ENCODE assay signal across 8 cellular contexts in the genomic region with DNA sequence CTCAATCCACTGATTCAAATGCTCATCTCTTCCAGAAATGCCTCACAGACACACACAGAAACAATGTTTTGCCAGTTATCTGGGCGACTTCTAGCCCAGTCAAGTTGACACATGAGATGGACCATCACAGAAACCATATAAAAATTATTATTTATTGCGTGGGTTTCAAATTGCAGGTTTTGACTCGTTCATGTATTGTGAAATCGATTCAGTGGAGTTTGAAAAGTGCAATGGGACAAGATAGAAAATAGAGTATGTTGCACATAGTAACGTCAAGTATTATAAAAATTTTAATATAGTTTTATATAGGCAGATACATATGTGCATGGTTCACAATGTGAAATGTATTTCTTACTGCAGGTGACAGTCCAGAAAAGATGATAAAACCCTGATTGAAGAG.
"Had no signal": no experiment of that assay in that cellular context is flagged by ENCODE, and none has a peak within 500 bp of the region (broad histone marks: within the 10 kb centered on the region; RNA-seq: fewer than 3 reads in every experiment).

No MANE protein-coding gene starts in this region.

- H3K4me3 ChIP-seq: GM12878 had no signal

- DNase-seq: GDM1, GF-D8 had no signal

- ATAC-seq: GM12878 had no signal

- FAIRE-seq: G401.6, GM12878, GM12891, GM12892, GM18507, GM19239 had no signal
